In the genomic region with DNA sequence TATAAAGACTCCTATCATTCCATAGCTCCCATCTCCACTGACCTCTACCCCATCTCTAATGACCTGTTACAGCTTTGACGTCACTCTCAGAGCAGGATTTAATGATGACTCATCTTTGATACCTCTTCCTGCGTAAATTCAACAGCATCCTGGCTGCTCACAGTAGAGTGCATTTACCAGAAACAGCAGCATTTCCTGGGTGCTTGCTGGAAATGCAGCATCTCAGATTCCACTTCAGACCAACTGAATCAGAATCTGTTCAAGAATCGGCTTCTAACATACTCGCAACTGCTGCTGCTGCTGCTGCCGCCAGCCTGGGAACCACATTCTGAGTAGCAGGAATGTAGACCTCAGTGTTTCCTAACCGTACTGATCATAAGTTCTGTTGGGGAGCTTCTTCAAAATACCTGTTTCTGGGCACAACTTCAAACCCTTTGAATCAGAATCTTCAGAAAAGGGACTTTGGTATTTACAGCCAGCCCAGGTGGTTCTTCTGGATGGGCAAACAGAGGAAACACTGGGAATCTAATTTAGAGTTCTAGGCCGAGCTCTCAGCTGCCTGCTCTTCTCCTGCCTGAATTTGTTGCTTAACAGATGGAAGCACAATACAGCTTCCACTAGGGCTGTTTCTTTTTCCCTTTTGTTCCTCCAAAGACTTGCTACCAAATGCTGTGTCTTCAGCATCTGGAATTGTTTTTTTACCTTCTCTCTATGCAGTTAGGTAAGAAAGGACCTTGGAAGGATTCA, we compare ENCODE assay signal across 13 cellular contexts.
DNase-seq lines count a peak whose midpoint lies in the region; ATAC-seq and TF ChIP-seq lines count a peak whose summit lies in the region.
"Had no signal": no experiment of that assay in that cellular context is flagged by ENCODE, and none has a peak within 500 bp of the region (broad histone marks: within the 10 kb centered on the region; RNA-seq: fewer than 3 reads in every experiment).

No MANE protein-coding gene starts in this region.

- H3F3A ChIP-seq in PC-3 (ENCODE audit: low read length, unreplicated experiment): peaks cover 6% of the 10 kb centered on the region

- H3K9me3 ChIP-seq in PC-3 (ENCODE audit: low read length) (no peaks in the 10 kb centered on the region), fibroblast of lung (ENCODE audit: control insufficient read depth, insufficient read depth, low read depth, low read length) (no peaks in the 10 kb centered on the region), BE2C (no peaks in the 10 kb centered on the region)
- H3K9me3 ChIP-seq: colonic mucosa, tibial nerve had no signal

- no TSS peak for BruUV-seq in PC-3 (replicated peaks; lab: Mats Ljungman, UMichigan)

- CTCF ChIA-PET in PC-3 (lab: Charles Lee): interaction anchor here (1.0 kb wide), 1 partner anchor 206 kb away, joined by 3 read pairs; no protein-coding TSS in a partner anchor

- H3K27me3 ChIP-seq in PC-3 (ENCODE audit: low read length) (no peaks in the 10 kb centered on the region), fibroblast of lung (ENCODE audit: control insufficient read depth, insufficient read depth, low read length) (no peaks in the 10 kb centered on the region), BE2C (no peaks in the 10 kb centered on the region)
- H3K27me3 ChIP-seq: colonic mucosa, tibial nerve had no signal

- H3K9me2 ChIP-seq in PC-3 (replicated peaks; ENCODE audit: low read length): peaks cover 5% of the 10 kb centered on the region; the same call in 1 of the 2 replicates

- no peaks in the 10 kb centered on the region for H3K79me2 ChIP-seq in PC-3 (ENCODE audit: low read length)
- H3K79me2 ChIP-seq in fibroblast of lung (ENCODE audit: control insufficient read depth, insufficient read depth, low read length): no peaks in the 10 kb centered on the region

- H3K4me2 ChIP-seq in PC-3 (ENCODE audit: low read length) (peak overlapping the region; percentile 52), fibroblast of lung (ENCODE audit: extremely low read depth, insufficient read depth, low read length) (no peak overlapping the region)
- H3K4me2 ChIP-seq: smooth muscle cell had no signal

- H4K20me1 ChIP-seq in PC-3 (ENCODE audit: low read length) (no peaks in the 10 kb centered on the region), fibroblast of lung (ENCODE audit: control insufficient read depth, extremely low read depth, insufficient read depth, low read length) (no peaks in the 10 kb centered on the region)

- H3K4me3 ChIP-seq in PC-3 (ENCODE audit: low read length) (peak overlapping the region; percentile 18; the same call in 1 of the 2 replicates), fibroblast of lung (replicated peaks in 1 of 4; ENCODE audit: control extremely low read depth in 1 of 4, insufficient read depth in 1 of 4, low read depth in 3 of 4, low read length in 4 of 4) (no peak overlapping the region), BE2C (ENCODE audit: low read depth, low read length) (no peak overlapping the region)
- H3K4me3 ChIP-seq: colonic mucosa, smooth muscle cell, tibial nerve had no signal

- H3K27ac ChIP-seq in PC-3 (ENCODE audit: low read length) (peak overlapping the region; percentile 95), fibroblast of lung (ENCODE audit: insufficient read depth, low read length) (no peak overlapping the region)
- H3K27ac ChIP-seq: colonic mucosa, tibial nerve had no signal

- TF ChIP-seq CTCF in PC-3 (conservative IDR thresholded peaks at IDR 0.05; ENCODE audit: low read depth, low read length) (no peak), fibroblast of lung (conservative IDR thresholded peaks at IDR 0.05 in 1 of 2, IDR thresholded peaks at IDR 0.05 in 1 of 2; ENCODE audit: low read depth in 1 of 2, low read length in 2 of 2) (no peak), BE2C (IDR thresholded peaks at IDR 0.05; ENCODE audit: low read depth, low read length) (no peak)

- peaks cover 48% of the 10 kb centered on the region for H3K4me1 ChIP-seq in PC-3 (ENCODE audit: insufficient read depth, low read length)
- no peaks in the 10 kb centered on the region for H3K4me1 ChIP-seq in fibroblast of lung (ENCODE audit: control insufficient read depth, extremely low read depth, insufficient read depth, low read length)
- no peaks in the 10 kb centered on the region for H3K4me1 ChIP-seq in BE2C
- H3K4me1 ChIP-seq: colonic mucosa had no signal

- H2AFZ ChIP-seq in PC-3 (ENCODE audit: low read length) (peak overlapping the region; percentile 40; the same call in 1 of the 2 replicates), fibroblast of lung (ENCODE audit: low read length) (no peak overlapping the region)

- intact Hi-C loops in PC-3 (cut with micrococcal nuclease): loop anchor here (2.0 to 10.0 kb wide), 2 partner anchors 112 to 448 kb away; no protein-coding TSS in a partner anchor

- peak; percentile 49 for ATAC-seq in PC-3
- no peak for ATAC-seq in HG02798 (IDR thresholded peaks at IDR 0.05; ENCODE audit: poor library complexity, unreplicated experiment)

- H3K36me3 ChIP-seq in PC-3 (ENCODE audit: low read depth, low read length) (no peaks in the 10 kb centered on the region), fibroblast of lung (ENCODE audit: control insufficient read depth, insufficient read depth, low read length) (no peaks in the 10 kb centered on the region), BE2C (no peaks in the 10 kb centered on the region)
- H3K36me3 ChIP-seq: colonic mucosa, tibial nerve had no signal

- peak overlapping the region; percentile 74 for H3K9ac ChIP-seq in PC-3 (ENCODE audit: low read length)
- no peak overlapping the region for H3K9ac ChIP-seq in fibroblast of lung (ENCODE audit: insufficient read depth, low read length)

- POLR2A ChIA-PET in PC-3 (lab: Charles Lee; ENCODE audit: unreplicated experiment): no interaction called here

- peak; percentile 11 for DNase-seq in NCI-H82 (lab: John Stamatoyannopoulos, UW)
- DNase-seq in NCI-H82 treated with DMSO at 0.1 percent for 48 hours (lab: John Stamatoyannopoulos, UW; ENCODE audit: unreplicated experiment): no peak
- peak; percentile 74 for DNase-seq in PC-3
- peak; percentile 76 to 91 for DNase-seq in fibroblast of lung (ENCODE audit: low read depth in 2 of 2)
- peak; percentile 14 for DNase-seq in superior temporal gyrus (ENCODE audit: extremely low spot score)
- no peak for DNase-seq in HT-29 (ENCODE audit: low spot score)
- DNase-seq in BE2C: no peak
- DNase-seq: activated naive CD8-positive, alpha-beta T cell treated with anti-CD3 and anti-CD28 coated beads for 36 hours; colonic mucosa; RPMI8226 had no signal

Comparison
In these comparisons a context has a peak if more than half of its experiments do, and no peak if none do; other contexts are left out.
1. DNase-seq: peak in NCI-H82 (single experiment), PC-3 (single experiment), fibroblast of lung (2 of 2) and superior temporal gyrus (single experiment); none in NCI-H82 treated with DMSO at 0.1 percent for 48 hours (single experiment), HT-29 (single experiment) and BE2C (single experiment).